Comparison of ENCODE assay signal across 1 cellular context in genomic region chr3:47743855-47744254, GRCh38.
TF ChIP-seq lines count a peak whose summit lies in the region.

No MANE protein-coding gene starts in this region.

TF ChIP-seq in GM12878, 131 proteins besides CTCF, POLR2A, EP300 and RAD21:
- no peak for TF ChIP-seq CBFB (IDR thresholded peaks at IDR 0.05; ENCODE audit: low read depth)
- no peak for TF ChIP-seq USF1 (IDR thresholded peaks at IDR 0.05; ENCODE audit: borderline replicate concordance, extremely low read length, insufficient read depth, low read depth, low read length)
- no peak for TF ChIP-seq EZH2 (IDR thresholded peaks at IDR 0.05; ENCODE audit: borderline replicate concordance, control insufficient read depth, low read depth, low read length)
- TF ChIP-seq SIN3A (IDR thresholded peaks at IDR 0.05; ENCODE audit: low read depth, low read length) = no peak
- no peak for TF ChIP-seq TCF12 (IDR thresholded peaks at IDR 0.05; ENCODE audit: low read depth, low read length)
- TF ChIP-seq YBX1 (IDR thresholded peaks at IDR 0.05) = no peak
- no peak for TF ChIP-seq RUNX3 (IDR thresholded peaks at IDR 0.05; ENCODE audit: low read length)
- no peak for TF ChIP-seq NR2C1 (IDR thresholded peaks at IDR 0.05)
- TF ChIP-seq KDM1A (IDR thresholded peaks at IDR 0.05; ENCODE audit: borderline replicate concordance) = no peak
- no peak for TF ChIP-seq BACH1 (IDR thresholded peaks at IDR 0.05; ENCODE audit: borderline replicate concordance)
- TF ChIP-seq ZNF217 (IDR thresholded peaks at IDR 0.05) = no peak
- TF ChIP-seq RELA (IDR thresholded peaks at IDR 0.05; ENCODE audit: borderline replicate concordance, partially characterized antibody) = no peak
